ENCODE assay signal across 1 cellular context in the genomic region with DNA sequence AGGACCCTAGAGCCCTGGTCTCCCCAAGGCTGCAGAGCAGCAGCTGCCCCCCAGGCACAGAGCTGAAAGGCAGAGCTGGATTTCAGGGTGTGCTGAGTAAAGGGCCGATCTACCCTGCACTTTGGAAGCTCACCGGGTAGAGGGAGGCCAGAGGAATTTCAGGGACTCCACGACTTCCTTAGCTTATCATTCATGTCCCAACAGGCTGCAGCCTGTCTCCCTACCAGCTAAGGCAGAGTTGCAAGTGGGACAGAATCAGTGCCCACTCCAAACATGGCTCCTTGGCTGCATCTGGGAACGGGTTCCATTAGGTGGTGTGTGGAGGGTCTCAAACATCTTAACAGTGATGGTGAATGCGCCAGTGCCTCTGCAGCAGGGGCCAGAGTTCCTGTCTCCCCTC.
TF ChIP-seq lines count a peak whose summit lies in the region.

No MANE protein-coding gene starts in this region.

TF ChIP-seq in IMR-90, 13 proteins besides CTCF, POLR2A, EP300 and RAD21:
- TF ChIP-seq RCOR1 (IDR thresholded peaks at IDR 0.05; ENCODE audit: insufficient replicate concordance, low read length): no peak
- TF ChIP-seq CHD1 (IDR thresholded peaks at IDR 0.05; ENCODE audit: low read depth, low read length): no peak
